Comparison of ENCODE assay signal across 8 cellular contexts in genomic region chr6:83707829-83708545, GRCh38. TPM values are rescaled to one million over a fixed set of nuclear protein-coding genes. Genes with fewer than 3 reads are reported as not detected.
DNase-seq lines count a peak whose midpoint lies in the region; ATAC-seq, FAIRE-seq and TF ChIP-seq lines count a peak whose summit lies in the region.

No MANE protein-coding gene starts in this region.

- TF ChIP-seq CTCF in choroid plexus epithelial cell (conservative IDR thresholded peaks at IDR 0.05; ENCODE audit: low read depth, low read length) (no peak), vagina (IDR thresholded peaks at IDR 0.05) (no peak)

- peaks cover 0 to 6% of the 10 kb centered on the region in 2 donors for H3K9me3 Mint-ChIP-seq in stimulated activated naive CD8-positive, alpha-beta T cell treated with anti-CD3 and anti-CD28 coated beads, Interleukin-15, amount 100 ng/mL, for 72 hours

- no peak overlapping the region for H3K27ac ChIP-seq in vagina

- peaks cover 20% of the 10 kb centered on the region for H3K4me1 ChIP-seq in vagina

- TF ChIP-seq POLR2A in vagina (IDR thresholded peaks at IDR 0.05) (no peak), H54 (IDR thresholded peaks at IDR 0.05; ENCODE audit: low read depth, low read length) (no peak)

- no peak for FAIRE-seq in H54 (lab: Jason Lieb, UNC)

- peaks cover 5% of the 10 kb centered on the region for H3K4me1 Mint-ChIP-seq in stimulated activated naive CD8-positive, alpha-beta T cell treated with anti-CD3 and anti-CD28 coated beads, Interleukin-15, amount 100 ng/mL, for 72 hours

- no peaks in the 10 kb centered on the region for H3K9me3 ChIP-seq in vagina

- peaks cover 56% of the 10 kb centered on the region for H3K27me3 Mint-ChIP-seq in stimulated activated naive CD8-positive, alpha-beta T cell treated with anti-CD3 and anti-CD28 coated beads, Interleukin-15, amount 100 ng/mL, for 72 hours

- DNase-seq in stimulated activated naive CD8-positive, alpha-beta T cell treated with anti-CD3 and anti-CD28 coated beads, Interleukin-15, amount 100 ng/mL, for 72 hours, result no peak
- DNase-seq in stimulated activated naive CD8-positive, alpha-beta T cell treated with anti-CD3 and anti-CD28 coated beads, Interleukin-15, Interleukin-2, amounts not matched to agents 100 U/mL and 50 U/mL, for 24 hours, result no peak
- DNase-seq in choroid plexus epithelial cell (ENCODE audit: low read depth) (peak; percentile 6), medulla oblongata (ENCODE audit: extremely low spot score) (peak; percentile 28), vagina (ENCODE audit: extremely low spot score in 2 of 2) (no peak), SKM-1 (lab: John Stamatoyannopoulos, UW; ENCODE audit: unreplicated experiment) (no peak), H54 (ENCODE audit: insufficient read length, low spot score) (no peak)

- ATAC-seq in stimulated activated naive CD8-positive, alpha-beta T cell treated with anti-CD3 and anti-CD28 coated beads, Interleukin-15, amount 100 ng/mL, for 72 hours, result peak; percentile 31
- no peak for ATAC-seq in stimulated activated naive CD8-positive, alpha-beta T cell treated with anti-CD3 and anti-CD28 coated beads, Interleukin-15, Interleukin-2, amounts not matched to agents 100 U/mL and 50 U/mL, for 24 hours
- ATAC-seq in HG03025 (IDR thresholded peaks at IDR 0.05; ENCODE audit: low FRiP score, unreplicated experiment), result no peak

- intact Hi-C loops in vagina (cut with DNase I), result no loop called here

- peaks cover 7% of the 10 kb centered on the region for H3K27me3 ChIP-seq in vagina

- no peaks in the 10 kb centered on the region for H3K36me3 ChIP-seq in vagina

- H3K4me3 ChIP-seq in choroid plexus epithelial cell (ENCODE audit: low read depth, low read length) (peak overlapping the region; percentile 55), vagina (peak overlapping the region; percentile 40 to 44)

- H3K27ac Mint-ChIP-seq in stimulated activated naive CD8-positive, alpha-beta T cell treated with anti-CD3 and anti-CD28 coated beads, Interleukin-15, amount 100 ng/mL, for 72 hours, result no peak overlapping the region

- H3K4me3 Mint-ChIP-seq in stimulated activated naive CD8-positive, alpha-beta T cell treated with anti-CD3 and anti-CD28 coated beads, Interleukin-15, amount 100 ng/mL, for 72 hours, result peak overlapping the region in 1 of 2 donors; percentile 44

RNA-seq across cellular contexts. Expression of gene SNAP91, which starts 0.9 kb away (rescaled TPM):
- total RNA-seq in vagina, result 4.7 TPM

Comparison
In these comparisons a context has a peak if more than half of its experiments do, and no peak if none do; other contexts are left out.
1. DNase-seq: peak in choroid plexus epithelial cell (single experiment) and medulla oblongata (single experiment); none in stimulated activated naive CD8-positive, alpha-beta T cell treated with anti-CD3 and anti-CD28 coated beads, Interleukin-15, amount 100 ng/mL, for 72 hours (0 of 2), stimulated activated naive CD8-positive, alpha-beta T cell treated with anti-CD3 and anti-CD28 coated beads, Interleukin-15, Interleukin-2, amounts not matched to agents 100 U/mL and 50 U/mL, for 24 hours (single experiment), vagina (0 of 2), SKM-1 (single experiment) and H54 (single experiment).